Comparison of ENCODE assay signal across 14 cellular contexts in the genomic region with DNA sequence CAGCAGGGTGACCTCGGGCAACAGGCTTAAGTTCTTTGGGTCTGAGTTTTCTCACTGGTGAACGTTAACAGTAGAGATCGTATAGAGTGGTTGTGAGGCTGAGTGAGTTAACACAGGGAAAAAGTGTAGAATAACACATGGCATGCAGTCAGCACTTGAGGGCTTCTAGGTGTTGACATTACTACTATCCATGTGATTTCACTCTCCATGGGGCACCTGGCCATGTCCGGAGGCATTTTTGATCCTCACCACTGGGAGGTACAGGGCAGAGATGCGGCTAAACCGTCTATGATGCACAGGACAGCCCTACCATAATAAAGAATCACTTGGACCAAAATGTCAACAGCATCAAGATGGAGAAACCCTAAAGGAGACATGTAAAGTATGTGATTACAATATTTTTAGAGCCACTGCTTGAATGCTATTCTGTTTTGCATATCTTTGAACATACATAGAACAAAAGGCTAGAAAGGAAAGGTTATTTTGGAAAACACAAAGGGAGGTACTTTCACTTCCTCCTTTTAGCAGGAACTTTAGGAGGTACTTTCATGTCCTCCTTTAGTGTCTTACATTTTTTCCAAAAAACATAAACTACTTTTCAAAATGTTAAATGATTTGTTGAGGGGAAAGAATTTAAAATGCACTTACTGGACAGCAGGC. TPM values are rescaled to one million over a fixed set of nuclear protein-coding genes. Genes with fewer than 3 reads are reported as not detected.
DNase-seq lines count a peak whose midpoint lies in the region; ATAC-seq and TF ChIP-seq lines count a peak whose summit lies in the region.
"Had no signal": no experiment of that assay in that cellular context is flagged by ENCODE, and none has a peak within 500 bp of the region (broad histone marks: within the 10 kb centered on the region; RNA-seq: fewer than 3 reads in every experiment).

No MANE protein-coding gene starts in this region.

- no peaks in the 10 kb centered on the region for H3K27me3 ChIP-seq in spleen (replicated peaks in 1 of 7)
- H3K27me3 ChIP-seq: pancreas had no signal

- no peak for TF ChIP-seq CTCF in spleen (IDR thresholded peaks at IDR 0.05 in 8 of 11, conservative IDR thresholded peaks at IDR 0.05 in 3 of 11)

- peak; percentile 38 for DNase-seq in NCI-H2196 (lab: John Stamatoyannopoulos, UW; ENCODE audit: unreplicated experiment)
- no peak for DNase-seq in NCI-H2196 treated with DMSO at 0.1 percent for 48 hours (lab: John Stamatoyannopoulos, UW; ENCODE audit: unreplicated experiment)
- peak; percentile 83 for DNase-seq in SIG-M5 treated with dmso at 0.1 percent for 504 hours (lab: John Stamatoyannopoulos, UW; ENCODE audit: unreplicated experiment)
- DNase-seq in spleen = no peak
- no peak for DNase-seq in NCI-H446 (lab: John Stamatoyannopoulos, UW)
- DNase-seq in NCI-H146 treated with DMSO at 0.1 percent for 48 hours (lab: John Stamatoyannopoulos, UW; ENCODE audit: unreplicated experiment) = no peak
- DNase-seq: activated T-cell treated with anti-CD3 and anti-CD28 coated beads, Interleukin-2, amount 50 U/mL, for 72 hours; mammary epithelial cell; NCI-H1694 treated with DMSO at 0.1 percent for 48 hours; stimulated activated naive CD8-positive, alpha-beta T cell treated with anti-CD3 and anti-CD28 coated beads, Interleukin-15, Interleukin-2, amounts not matched to agents 100 U/mL and 50 U/mL, for 24 hours had no signal

- H3K4me1 ChIP-seq in spleen = peaks cover 43 to 92% (median 67%) of the 10 kb centered on the region in 6 donors

- no peak overlapping the region for H3K4me3 ChIP-seq in spleen
- H3K4me3 ChIP-seq: pancreas had no signal

- peaks cover 0 to 96% (median 48%) of the 10 kb centered on the region in 6 donors for H3K36me3 ChIP-seq in spleen
- H3K36me3 ChIP-seq: pancreas had no signal

- 77 to 88% (median 85%) methylated on average over 6 of the region's 6 CpGs for WGBS in spleen, 5 donors

- intact Hi-C loops in spleen (cut with DNase I; ENCODE audit: low total_unique reads) = no loop called here

- H3K9me3 ChIP-seq in spleen = no peaks in the 10 kb centered on the region
- H3K9me3 ChIP-seq: pancreas had no signal

- H3K27ac ChIP-seq in spleen = peak overlapping the region in 7 of 8 donors; percentile 36 to 80 (median 74)

- peak; percentile 56 for ATAC-seq in HG03378 (IDR thresholded peaks at IDR 0.05; ENCODE audit: unreplicated experiment)
- ATAC-seq in HG02610 (IDR thresholded peaks at IDR 0.05; ENCODE audit: unreplicated experiment) = no peak
- ATAC-seq: activated T-cell treated with anti-CD3 and anti-CD28 coated beads, Interleukin-2, amount 50 U/mL, for 72 hours; HCT116; stimulated activated naive CD8-positive, alpha-beta T cell treated with anti-CD3 and anti-CD28 coated beads, Interleukin-15, Interleukin-2, amounts not matched to agents 100 U/mL and 50 U/mL, for 24 hours had no signal

- TF ChIP-seq POLR2A in spleen (IDR thresholded peaks at IDR 0.05) = no peak

RNA-seq across cellular contexts. Expression of gene NOD1, which starts 44.3 kb away (rescaled TPM):
- 10 to 100 TPM; 27.8 to 40.8 (median 37.7) TPM for total RNA-seq in spleen
- 10 to 100 TPM; 11.0 to 27.9 (median 21.9) TPM for polyA plus RNA-seq in spleen

Comparison
In these comparisons a context has a peak if more than half of its experiments do, and no peak if none do; other contexts are left out.
1. DNase-seq: peak in NCI-H2196 (single experiment) and SIG-M5 treated with dmso at 0.1 percent for 504 hours (single experiment); none in NCI-H2196 treated with DMSO at 0.1 percent for 48 hours (single experiment), spleen (single experiment), NCI-H446 (0 of 2) and NCI-H146 treated with DMSO at 0.1 percent for 48 hours (single experiment).